In the genomic region with DNA sequence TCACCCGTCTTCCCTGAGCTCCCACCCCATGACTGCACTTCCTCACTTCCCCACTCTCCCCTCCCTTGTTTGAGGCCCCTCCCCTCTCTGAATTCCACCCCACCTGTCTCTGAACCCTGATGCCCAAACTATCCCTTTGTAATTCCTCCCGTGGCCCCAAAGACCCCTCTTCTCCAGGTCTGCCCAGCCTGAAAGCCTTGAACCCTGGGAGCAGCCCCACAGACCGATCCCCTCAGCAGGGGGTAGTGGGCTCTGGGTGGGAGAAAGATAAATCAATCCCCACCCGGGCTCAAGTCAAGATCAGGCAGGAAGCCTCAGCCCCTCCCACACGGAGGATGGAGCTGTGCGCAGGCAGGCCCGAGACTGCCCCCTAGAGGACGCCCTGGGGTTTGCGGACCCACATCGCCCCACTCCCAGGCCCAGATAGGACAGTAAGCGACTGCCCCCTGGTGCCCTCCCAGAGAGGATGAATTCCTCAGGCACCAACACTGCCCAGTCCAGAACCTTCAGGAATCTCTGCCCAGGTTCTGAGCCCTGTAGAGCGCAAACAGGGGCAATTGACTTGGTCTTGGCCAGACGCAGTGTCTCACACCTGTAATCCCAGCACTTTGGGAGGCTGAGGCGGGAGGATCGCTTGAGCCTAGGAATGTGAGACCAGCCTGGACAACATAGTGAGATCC, we compare ENCODE assay signal across 8 cellular contexts. TPM values are rescaled to one million over a fixed set of nuclear protein-coding genes. Genes with fewer than 3 reads are reported as not detected.
DNase-seq lines count a peak whose midpoint lies in the region; ATAC-seq lines count a peak whose summit lies in the region.

No MANE protein-coding gene starts in this region.

- POLR2A ChIA-PET in naive thymus-derived CD4-positive, alpha-beta T cell (lab: Charles Lee) = interaction anchor here (0.6 to 2.2 kb wide), 10 partner anchors 10 to 136 kb away, joined by 3 to 10 read pairs (median 4); partner anchors contain the start of gene YWHAG

- no peaks in the 10 kb centered on the region for H3K27me3 Mint-ChIP-seq in naive thymus-derived CD4-positive, alpha-beta T cell

- no peak overlapping the region for H3K4me3 ChIP-seq in naive thymus-derived CD4-positive, alpha-beta T cell (ENCODE audit: low read length)

- no peaks in the 10 kb centered on the region for H3K36me3 ChIP-seq in KOPT-K1 (ENCODE audit: insufficient read depth, low read length)
- peaks cover 0 to 6% (median 0%) of the 10 kb centered on the region in 3 experiments for H3K36me3 ChIP-seq in naive thymus-derived CD4-positive, alpha-beta T cell (ENCODE audit: control insufficient read depth in 2 of 3, insufficient read depth in 3 of 3, low read length in 3 of 3)

- peaks cover 13 to 27% (median 23%) of the 10 kb centered on the region in 7 donors for H3K4me1 Mint-ChIP-seq in naive thymus-derived CD4-positive, alpha-beta T cell
- H3K4me1 Mint-ChIP-seq in stimulated activated effector memory CD8-positive, alpha-beta T cell treated with anti-CD3 and anti-CD28 coated beads, Interleukin-12 subunit alpha, Interleukin-12 subunit beta, amount 100 ng/mL, for 72 hours = peaks cover 23% of the 10 kb centered on the region

- intact Hi-C loops in naive thymus-derived CD4-positive, alpha-beta T cell (cut with micrococcal nuclease) = loop anchor here (1.0 to 10.0 kb wide), 7 partner anchors 11 to 448 kb away; partner anchors contain the start of genes POR (in 2 of the 2) and YWHAG (in 1 of the 2)

- CTCF ChIA-PET in naive thymus-derived CD4-positive, alpha-beta T cell (lab: Charles Lee) = interaction anchor here (0.6 to 8.0 kb wide), 22 partner anchors 9 to 181 kb away, joined by 3 to 79 read pairs (median 4); no protein-coding TSS in a partner anchor

- H3K4me3 Mint-ChIP-seq in naive thymus-derived CD4-positive, alpha-beta T cell = peak overlapping the region in 4 of 10 donors; percentile 33 to 70 (median 60)
- peak overlapping the region; percentile 48 for H3K4me3 Mint-ChIP-seq in stimulated activated effector memory CD8-positive, alpha-beta T cell treated with anti-CD3 and anti-CD28 coated beads, Interleukin-12 subunit alpha, Interleukin-12 subunit beta, amount 100 ng/mL, for 72 hours

- H3K27me3 ChIP-seq in naive thymus-derived CD4-positive, alpha-beta T cell (ENCODE audit: control insufficient read depth in 2 of 2, insufficient read depth in 2 of 2, low read length in 2 of 2) = no peaks in the 10 kb centered on the region

- H3K27ac ChIP-seq in KOPT-K1 (ENCODE audit: low read depth, low read length, poor library complexity, severe bottlenecking) = peak overlapping the region; percentile 59
- no peak overlapping the region for H3K27ac ChIP-seq in naive thymus-derived CD4-positive, alpha-beta T cell (ENCODE audit: low read depth, low read length)

- H3K27ac Mint-ChIP-seq in naive thymus-derived CD4-positive, alpha-beta T cell = peak overlapping the region in 3 of 9 donors; percentile 8 to 86 (median 64)
- H3K27ac Mint-ChIP-seq in stimulated activated effector memory CD8-positive, alpha-beta T cell treated with anti-CD3 and anti-CD28 coated beads, Interleukin-12 subunit alpha, Interleukin-12 subunit beta, amount 100 ng/mL, for 72 hours = peak overlapping the region; percentile 83

- peaks cover 11 to 12% of the 10 kb centered on the region in 2 donors for H3K4me1 ChIP-seq in naive thymus-derived CD4-positive, alpha-beta T cell (ENCODE audit: control insufficient read depth in 2 of 2, insufficient read depth in 2 of 2, low read length in 2 of 2)

- peak; percentile 37 for ATAC-seq in GM21576 (IDR thresholded peaks at IDR 0.05; ENCODE audit: unreplicated experiment)
- ATAC-seq in esophagus mucosa = peak; percentile 78
- peak; percentile 85 for ATAC-seq in naive thymus-derived CD4-positive, alpha-beta T cell
- peak; percentile 65 for ATAC-seq in stimulated activated effector memory CD8-positive, alpha-beta T cell treated with anti-CD3 and anti-CD28 coated beads, Interleukin-12 subunit alpha, Interleukin-12 subunit beta, amount 100 ng/mL, for 72 hours

- H3K9me3 ChIP-seq in KOPT-K1 (ENCODE audit: insufficient read depth, low read length, poor library complexity, severe bottlenecking) = no peaks in the 10 kb centered on the region
- H3K9me3 ChIP-seq in naive thymus-derived CD4-positive, alpha-beta T cell (ENCODE audit: control insufficient read depth in 2 of 3, low read length in 3 of 3) = no peaks in the 10 kb centered on the region

- in situ Hi-C loops in Caki2 (cut with HindIII; ENCODE audit: low pct_unique_long_range_greater_than_20kb, low sequenced_read_pairs) = no loop called here

- no peaks in the 10 kb centered on the region for H3K36me3 Mint-ChIP-seq in naive thymus-derived CD4-positive, alpha-beta T cell
- peaks cover 18% of the 10 kb centered on the region for H3K36me3 Mint-ChIP-seq in stimulated activated effector memory CD8-positive, alpha-beta T cell treated with anti-CD3 and anti-CD28 coated beads, Interleukin-12 subunit alpha, Interleukin-12 subunit beta, amount 100 ng/mL, for 72 hours

- peaks cover 0 to 3% (median 0%) of the 10 kb centered on the region in 11 donors for H3K9me3 Mint-ChIP-seq in naive thymus-derived CD4-positive, alpha-beta T cell
- no peaks in the 10 kb centered on the region for H3K9me3 Mint-ChIP-seq in stimulated activated effector memory CD8-positive, alpha-beta T cell treated with anti-CD3 and anti-CD28 coated beads, Interleukin-12 subunit alpha, Interleukin-12 subunit beta, amount 100 ng/mL, for 72 hours

- DNase-seq in Caki2 (ENCODE audit: low read depth) = peak; percentile 89
- DNase-seq in OCI-M1 (lab: John Stamatoyannopoulos, UW) = peak; percentile 98
- DNase-seq in activated T-cell treated with anti-CD3 and anti-CD28 coated beads for 4 hours = peak; percentile 95
- peak; percentile 90 to 97 (median 93) for DNase-seq in naive thymus-derived CD4-positive, alpha-beta T cell
- DNase-seq in stimulated activated effector memory CD8-positive, alpha-beta T cell treated with anti-CD3 and anti-CD28 coated beads, Interleukin-12 subunit alpha, Interleukin-12 subunit beta, amount 100 ng/mL, for 72 hours (ENCODE audit: low spot score in 2 of 2) = peak; percentile 98

RNA-seq across cellular contexts. Expression of gene HSPB1, which starts 11.7 kb away (rescaled TPM):
- total RNA-seq in Caki2 (2014; rRNA removed; shearing (Covaris generic); ENCODE audit: low replicate concordance) = 173 and 177 TPM in 2 replicates
- 4,957 TPM for total RNA-seq in esophagus mucosa
- total RNA-seq in naive thymus-derived CD4-positive, alpha-beta T cell = 10 to 100 TPM; 26.3 to 47.2 (median 40.5) TPM
- 10 to 100 TPM; 68.6 to 93.5 TPM for polyA plus RNA-seq in naive thymus-derived CD4-positive, alpha-beta T cell

RNA-seq across cellular contexts. Expression of gene YWHAG, which starts 44.6 kb away (rescaled TPM):
- 63.4 and 73.1 TPM in 2 replicates for total RNA-seq in Caki2 (2014; rRNA removed; shearing (Covaris generic); ENCODE audit: low replicate concordance)
- 86.9 TPM for total RNA-seq in esophagus mucosa
- 10 to 100 TPM; 27.7 to 98.3 (median 39.6) TPM for total RNA-seq in naive thymus-derived CD4-positive, alpha-beta T cell
- polyA plus RNA-seq in naive thymus-derived CD4-positive, alpha-beta T cell = 1 to 10 TPM; 1.4 to 1.6 TPM

Comparison
In these comparisons a context has a peak if more than half of its experiments do, and no peak if none do; other contexts are left out.
1. RNA of gene HSPB1, which starts 11.7 kb away (total RNA-seq): 4,957 TPM in esophagus mucosa (single experiment); 173 to 177 TPM in Caki2 and 26.3 to 47.2 TPM in naive thymus-derived CD4-positive, alpha-beta T cell; every median in the first group is over 10 times any median in the second.
2. Peak in every context shown above with its lines, with median percentiles within 50 percentile points of each other: DNase-seq and ATAC-seq.